In genomic region chr17:41678907-41679739, GRCh38 we compare ENCODE assay signal across 9 cellular contexts. TPM values are rescaled to one million over a fixed set of nuclear protein-coding genes. Genes with fewer than 3 reads are reported as not detected.
DNase-seq lines count a peak whose midpoint lies in the region; ATAC-seq and TF ChIP-seq lines count a peak whose summit lies in the region.
"Had no signal": no experiment of that assay in that cellular context is flagged by ENCODE, and none has a peak within 500 bp of the region (broad histone marks: within the 10 kb centered on the region; RNA-seq: fewer than 3 reads in every experiment).

No MANE protein-coding gene starts in this region.

- H3K9me3 ChIP-seq in left lung = no peaks in the 10 kb centered on the region
- no peaks in the 10 kb centered on the region for H3K9me3 ChIP-seq in prostate gland

- peaks cover 11 to 46% of the 10 kb centered on the region in 2 donors for H3K4me1 ChIP-seq in left lung
- H3K4me1 ChIP-seq in prostate gland (replicated peaks) = no peaks in the 10 kb centered on the region

- no peak for DNase-seq in RWPE1 (ENCODE audit: low spot score)
- peak; percentile 56 for DNase-seq in astrocyte of the spinal cord (ENCODE audit: low read depth, low spot score)
- DNase-seq in left lung = peak in 1 of 2 donors; percentile 60
- no peak for DNase-seq in COLO668 (lab: John Stamatoyannopoulos, UW; ENCODE audit: unreplicated experiment)
- DNase-seq in prostate gland (ENCODE audit: low spot score) = no peak

- no peaks in the 10 kb centered on the region for H3K36me3 ChIP-seq in left lung
- no peaks in the 10 kb centered on the region for H3K36me3 ChIP-seq in prostate gland

- TF ChIP-seq CTCF in RWPE1 (conservative IDR thresholded peaks at IDR 0.05; ENCODE audit: low read depth) = no peak; the same call in 1 of the 2 replicates
- TF ChIP-seq CTCF in astrocyte of the spinal cord (IDR thresholded peaks at IDR 0.05; ENCODE audit: low read depth, low read length) = peak; percentile 15
- no peak for TF ChIP-seq CTCF in left lung (IDR thresholded peaks at IDR 0.05)
- TF ChIP-seq CTCF in prostate gland (IDR thresholded peaks at IDR 0.05) = no peak

- H3K27ac ChIP-seq in RWPE1 = peak overlapping the region; percentile 79
- H3K27ac ChIP-seq in left lung = peak overlapping the region; percentile 87 to 92
- peak overlapping the region; percentile 30 for H3K27ac ChIP-seq in temporal lobe (ENCODE audit: low read depth, low read length)
- peak overlapping the region in 1 of 2 donors; percentile 19 for H3K27ac ChIP-seq in prostate gland

- TF ChIP-seq POLR2A in prostate gland (IDR thresholded peaks at IDR 0.05) = no peak

- intact Hi-C loops in left lung (cut with DNase I) (no loop called here), prostate gland (cut with DNase I) (no loop called here)

- H3K4me3 ChIP-seq in astrocyte of the spinal cord (ENCODE audit: low read depth, low read length) = no peak overlapping the region
- H3K4me3 ChIP-seq in left lung = peak overlapping the region; percentile 12 to 40
- no peak overlapping the region for H3K4me3 ChIP-seq in prostate gland

- POLR2A ChIA-PET in RWPE1 (lab: Yijun Ruan, JAX; ENCODE audit: low non-redundant PET) = interaction anchor here (0.6 to 2.3 kb wide), 4 partner anchors 9 to 1362 kb away, joined by 4 to 24 read pairs (median 5); partner anchors contain the start of gene EIF1

- H3K27me3 ChIP-seq in left lung (no peaks in the 10 kb centered on the region), prostate gland (replicated peaks; ENCODE audit: insufficient read depth) (no peaks in the 10 kb centered on the region)

- CTCF ChIA-PET in RWPE1 (lab: Yijun Ruan, JAX) = interaction anchor here (0.5 to 1.6 kb wide), 3 partner anchors 9 to 28 kb away, joined by 3 to 5 read pairs (median 3); no protein-coding TSS in a partner anchor

- WGBS in prostate gland = 43% methylated on average over 6 of the region's 6 CpGs

- in situ Hi-C loops in astrocyte of the spinal cord (cut with HindIII; ENCODE audit: low sequenced_read_pairs) = no loop called here

- ATAC-seq in GM18498 (IDR thresholded peaks at IDR 0.05; ENCODE audit: unreplicated experiment) = peak; percentile 67
- ATAC-seq in HG02884 (IDR thresholded peaks at IDR 0.05; ENCODE audit: unreplicated experiment) = peak; percentile 61
- ATAC-seq in left lung = peak; percentile 82

RNA-seq across cellular contexts. Expression of gene EIF1, which starts 9.6 kb away (rescaled TPM):
- 100 to 1,000 TPM; 728 to 773 TPM for total RNA-seq in left lung
- total RNA-seq in temporal lobe = 126 TPM
- 100 to 1,000 TPM; 136 to 320 TPM for total RNA-seq in prostate gland

RNA-seq across cellular contexts. Expression of gene GAST, which starts 33.0 kb away (rescaled TPM):
- total RNA-seq in left lung (not detected), temporal lobe (not detected), prostate gland (not detected)
- total RNA-seq: dermis microvascular lymphatic vessel endothelial cell had no signal

RNA-seq across cellular contexts. Expression of gene KRT17, which starts 54.7 kb away (rescaled TPM):
- 10 to 100 TPM; 14.2 to 85.6 TPM for total RNA-seq in left lung
- total RNA-seq in temporal lobe = 1.7 TPM
- 100 to 1,000 TPM; 201 to 360 TPM for total RNA-seq in prostate gland

RNA-seq across cellular contexts. Expression of gene HAP1, which starts 55.3 kb away (rescaled TPM):
- total RNA-seq in left lung (under 1 TPM; 0.16 to 0.32 TPM), temporal lobe (under 0.01 TPM), prostate gland (1 to 10 TPM in 1 of 2 donors, under 1 TPM in 1; 0.55 to 3.6 TPM)

Comparison
In these comparisons a context has a peak if more than half of its experiments do, and no peak if none do; other contexts are left out.
1. H3K4me3 ChIP-seq: peak in left lung (2 of 2); none in astrocyte of the spinal cord (single experiment) and prostate gland (0 of 2).
2. Peak in every context shown above with its lines, with median percentiles within 50 percentile points of each other: ATAC-seq.